23 cellular contexts compared by ENCODE assay signal in the genomic region with DNA sequence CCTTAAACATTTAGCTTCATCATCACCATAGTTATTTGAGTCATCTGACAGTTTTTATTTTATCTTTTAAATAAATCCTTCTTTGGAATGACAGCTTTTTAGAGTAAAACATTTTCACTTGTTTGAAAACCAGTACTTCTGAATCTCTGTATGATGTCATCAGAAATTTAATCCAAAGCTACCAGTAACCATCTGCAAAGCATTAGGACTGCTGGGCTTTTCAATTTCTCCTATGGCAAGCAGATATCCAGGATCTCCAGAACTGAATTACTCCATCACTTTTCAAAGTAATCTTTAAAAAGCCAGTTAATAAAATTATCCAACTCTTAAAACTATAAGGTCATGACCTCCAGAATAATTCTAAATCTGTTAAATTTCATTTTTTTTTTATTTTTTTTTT. TPM values are rescaled to one million over a fixed set of nuclear protein-coding genes. Genes with fewer than 3 reads are reported as not detected.
"Had no signal": no experiment of that assay in that cellular context is flagged by ENCODE, and none has a peak within 500 bp of the region (broad histone marks: within the 10 kb centered on the region; RNA-seq: fewer than 3 reads in every experiment).

No MANE protein-coding gene starts in this region.

- H3K27me3 ChIP-seq: ascending aorta, dorsolateral prefrontal cortex, foreskin keratinocyte had no signal

- ATAC-seq: activated CD8-positive, alpha-beta T cell treated with anti-CD3 and anti-CD28 coated beads, Interleukin-2, amount 10 ng/mL, durations not matched to agents 7 days and 5 days; foreskin keratinocyte; naive thymus-derived CD4-positive, alpha-beta T cell; stimulated activated memory B cell treated with anti-CD40 and anti-IgM and Interleukin-4, amounts not matched to agents 10 μg/mL and 1 μg/mL and 100 μg/mL, for 72 hours had no signal

- H3K9me3 ChIP-seq: ascending aorta, left ventricle myocardium inferior had no signal

- DNase-seq: activated B cell treated with CpG ODN at 0.5 μM for 24 hours; activated CD4-positive, alpha-beta T cell treated with anti-CD3 and anti-CD28 coated beads for 48 hours; activated CD8-positive, alpha-beta memory T cell treated with anti-CD3 and anti-CD28 coated beads, Interleukin-2, amount 50 U/mL, for 48 hours; activated CD8-positive, alpha-beta T cell treated with anti-CD3 and anti-CD28 coated beads, Interleukin-2, amount 10 ng/mL, durations not matched to agents 7 days and 5 days; activated naive CD4-positive, alpha-beta T cell; dorsolateral prefrontal cortex; endodermal cell; foreskin keratinocyte; glutamatergic neuron; hypothalamus; left ventricle myocardium inferior; naive thymus-derived CD4-positive, alpha-beta T cell; stimulated activated CD4-positive, alpha-beta T cell treated with anti-CD3 and anti-CD28 coated beads, Interleukin-2, amount 100 ng/mL, for 48 hours; trophoblast cell had no signal

- H3K9ac ChIP-seq: parathyroid adenoma had no signal

- H2AFZ ChIP-seq: parathyroid adenoma had no signal

- H3K79me2 ChIP-seq: parathyroid adenoma had no signal

- H3K27ac ChIP-seq: ascending aorta, foreskin keratinocyte, left ventricle myocardium inferior, parathyroid adenoma had no signal

- H3K4me3 ChIP-seq: ascending aorta, dorsolateral prefrontal cortex, left ventricle myocardium inferior had no signal

RNA-seq across cellular contexts. Expression of gene CHCT1, which starts 51.5 kb away (rescaled TPM):
- total RNA-seq: activated CD8-positive, alpha-beta T cell treated with anti-CD3 and anti-CD28 coated beads, Interleukin-2, amount 10 ng/mL, durations not matched to agents 7 days and 5 days; activated T-helper 1 cell treated with anti-CD3 and anti-CD28 coated beads, Interleukin-12 subunit alpha, Interleukin-12 subunit beta, Interleukin-2, Interleukin-4 antibody, amounts not matched to agents 30 ng/mL and 10 ng/mL and 1 ng/mL, durations not matched to agents 14 hours and 24 hours and 36 hours; ascending aorta; endodermal cell; epithelial cell of proximal tubule; foreskin keratinocyte; kidney epithelial cell; left ventricle myocardium inferior; mononuclear cell; naive thymus-derived CD4-positive, alpha-beta T cell; renal cortical epithelial cell; subcutaneous adipose tissue had no signal
- polyA plus RNA-seq: foreskin keratinocyte; naive thymus-derived CD4-positive, alpha-beta T cell had no signal
